ENCODE assay signal across 12 cellular contexts in the genomic region with DNA sequence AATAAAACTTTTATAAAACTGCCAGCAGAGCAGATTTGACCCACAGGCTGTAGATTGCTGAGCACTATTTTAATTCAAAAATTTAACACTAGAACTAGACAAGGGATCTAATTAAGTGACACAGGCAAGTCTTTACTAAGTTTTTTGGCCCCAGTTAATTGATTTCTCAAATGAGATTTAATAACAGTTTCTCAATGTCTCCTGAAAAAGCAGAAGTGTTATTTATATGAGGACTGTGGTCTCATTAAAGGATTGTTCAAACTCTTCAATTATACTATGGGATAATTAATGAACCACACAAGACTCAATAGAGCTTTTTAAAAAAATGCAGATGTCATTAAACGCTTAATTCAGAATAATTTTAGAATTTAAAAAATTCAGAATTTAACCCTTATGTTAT. TPM values are rescaled to one million over a fixed set of nuclear protein-coding genes. Genes with fewer than 3 reads are reported as not detected.
DNase-seq lines count a peak whose midpoint lies in the region; ATAC-seq, FAIRE-seq and TF ChIP-seq lines count a peak whose summit lies in the region.
"Had no signal": no experiment of that assay in that cellular context is flagged by ENCODE, and none has a peak within 500 bp of the region (broad histone marks: within the 10 kb centered on the region; RNA-seq: fewer than 3 reads in every experiment).

No MANE protein-coding gene starts in this region.

- H3K9me3 ChIP-seq in HCT116 (ENCODE audit: control insufficient read depth in 1 of 2, insufficient read depth in 1 of 2, low read depth in 1 of 2, low read length in 2 of 2), result no peaks in the 10 kb centered on the region
- no peaks in the 10 kb centered on the region for H3K9me3 ChIP-seq in MG63
- no peaks in the 10 kb centered on the region for H3K9me3 ChIP-seq in endothelial cell of umbilical vein (replicated peaks; ENCODE audit: control insufficient read depth, insufficient read depth, low read length)
- H3K9me3 ChIP-seq in parathyroid adenoma (ENCODE audit: control insufficient read depth, low read length), result no peaks in the 10 kb centered on the region

- no peak overlapping the region for H2AFZ ChIP-seq in HCT116 (ENCODE audit: low read depth, low read length, poor library complexity, severe bottlenecking)
- H2AFZ ChIP-seq in endothelial cell of umbilical vein (ENCODE audit: low read depth, low read length), result no peak overlapping the region
- H2AFZ ChIP-seq in parathyroid adenoma, result no peak overlapping the region

- ATAC-seq in HCT116, result no peak
- ATAC-seq: sciatic nerve had no signal

- H3K36me3 ChIP-seq in HCT116 (ENCODE audit: control insufficient read depth in 1 of 2, insufficient read depth in 2 of 2, low read length in 2 of 2) (no peaks in the 10 kb centered on the region), MG63 (no peaks in the 10 kb centered on the region), endothelial cell of umbilical vein (ENCODE audit: control insufficient read depth in 2 of 2, extremely low read depth in 1 of 2, insufficient read depth in 2 of 2, low read length in 2 of 2) (no peaks in the 10 kb centered on the region), parathyroid adenoma (ENCODE audit: control insufficient read depth, insufficient read depth, low read length) (no peaks in the 10 kb centered on the region)

- no peak overlapping the region for H3K4me3 ChIP-seq in HCT116 (replicated peaks in 1 of 2; ENCODE audit: low read depth in 1 of 2, low read length in 2 of 2)
- peak overlapping the region; percentile 86; the same call in 1 of the 2 replicates for H3K4me3 ChIP-seq in MG63
- H3K4me3 ChIP-seq in endothelial cell of umbilical vein (replicated peaks in 1 of 3; ENCODE audit: insufficient read depth in 1 of 3, low read depth in 1 of 3, low read length in 3 of 3), result no peak overlapping the region
- H3K4me3 ChIP-seq in parathyroid adenoma (ENCODE audit: low read depth, low read length), result peak overlapping the region; percentile 4

- H3K4me1 ChIP-seq in HCT116 (ENCODE audit: control insufficient read depth in 1 of 2, insufficient read depth in 2 of 2, low read length in 2 of 2), result peaks cover 30 to 48% of the 10 kb centered on the region in 2 experiments
- peaks cover 25% of the 10 kb centered on the region for H3K4me1 ChIP-seq in endothelial cell of umbilical vein (ENCODE audit: control insufficient read depth, extremely low read depth, insufficient read depth, low read length)
- H3K4me1 ChIP-seq in parathyroid adenoma, result peaks cover 3% of the 10 kb centered on the region

- TF ChIP-seq RAD21 in HCT116 (IDR thresholded peaks at IDR 0.05; ENCODE audit: low read depth), result no peak

- intact Hi-C loops in HCT116 (cut with micrococcal nuclease) (no loop called here), endothelial cell of umbilical vein (cut with micrococcal nuclease) (no loop called here)

- RAD21 ChIA-PET in HCT116 (lab: Charles Lee; ENCODE audit: low non-redundant PET in 1 of 2, low total read pairs in 2 of 2, uncharacterized antibody in 2 of 2, unreplicated experiment in 2 of 2), result no interaction called here

- no peaks in the 10 kb centered on the region for H3K27me3 ChIP-seq in HCT116 (ENCODE audit: insufficient read depth, low read length)
- no peaks in the 10 kb centered on the region for H3K27me3 ChIP-seq in MG63
- H3K27me3 ChIP-seq in endothelial cell of umbilical vein (ENCODE audit: control insufficient read depth in 2 of 2, insufficient read depth in 2 of 2, low read length in 2 of 2), result no peaks in the 10 kb centered on the region
- no peaks in the 10 kb centered on the region for H3K27me3 ChIP-seq in parathyroid adenoma (ENCODE audit: control insufficient read depth, insufficient read depth, low read length)

- H3K9ac ChIP-seq in HCT116 (ENCODE audit: low read length), result no peak overlapping the region
- no peak overlapping the region for H3K9ac ChIP-seq in endothelial cell of umbilical vein (replicated peaks; ENCODE audit: extremely low read depth, insufficient read depth, low read length)
- H3K9ac ChIP-seq in parathyroid adenoma, result no peak overlapping the region

- no peak for FAIRE-seq in endothelial cell of umbilical vein (lab: Jason Lieb, UNC)

- dilution Hi-C loops in endothelial cell of umbilical vein (cut with MboI; ENCODE audit: extremely low pct_ligation_motif_present, low sequenced_read_pairs), result no loop called here

- TF ChIP-seq CTCF in HCT116 (IDR thresholded peaks at IDR 0.05 in 2 of 3, conservative IDR thresholded peaks at IDR 0.05 in 1 of 3; ENCODE audit: borderline replicate concordance in 1 of 3, insufficient read depth in 1 of 3, low read depth in 2 of 3, low read length in 2 of 3), result no peak
- TF ChIP-seq CTCF in endothelial cell of umbilical vein (IDR thresholded peaks at IDR 0.05; ENCODE audit: extremely low read depth in 1 of 2, insufficient read depth in 1 of 2, low read depth in 1 of 2, low read length in 2 of 2), result no peak
- TF ChIP-seq CTCF in parathyroid adenoma (IDR thresholded peaks at IDR 0.05), result no peak

- H3K9me2 ChIP-seq in HCT116 (ENCODE audit: insufficient read depth), result no peaks in the 10 kb centered on the region

- H3K4me2 ChIP-seq in HCT116 (ENCODE audit: low read length) (peak overlapping the region; percentile 96; the same call in 1 of the 2 replicates), endothelial cell of umbilical vein (ENCODE audit: insufficient read depth, low read length) (peak overlapping the region; percentile 94), parathyroid adenoma (ENCODE audit: low read length) (no peak overlapping the region)

- TF ChIP-seq POLR2A in HCT116 (IDR thresholded peaks at IDR 0.05; ENCODE audit: borderline replicate concordance, extremely low read depth, insufficient read depth, insufficient read length), result no peak
- TF ChIP-seq POLR2A in endothelial cell of umbilical vein (IDR thresholded peaks at IDR 0.05; ENCODE audit: low read depth, low read length), result no peak

- peaks cover 2% of the 10 kb centered on the region for H3K9me1 ChIP-seq in endothelial cell of umbilical vein (replicated peaks; ENCODE audit: control insufficient read depth, extremely low read depth, insufficient read depth, low read length)

- POLR2A ChIA-PET in HCT116 (lab: Charles Lee) (no interaction called here), endothelial cell of umbilical vein (lab: Charles Lee) (no interaction called here)

- DNase-seq in HCT116 (ENCODE audit: low read depth, low spot score) (no peak), MG63 (no peak), endothelial cell of umbilical vein (ENCODE audit: low read depth, low spot score) (no peak), nucleus accumbens (lab: John Stamatoyannopoulos, UW) (no peak), CD1c-positive myeloid dendritic cell (ENCODE audit: extremely low spot score) (no peak), NCI-H187 (lab: John Stamatoyannopoulos, UW) (no peak)
- DNase-seq: activated B cell treated with CpG ODN at 0.5 μM for 24 hours, NCI-H1105 treated with DMSO at 0.1 percent for 48 hours, NCI-H69, SHP77 had no signal

- H3K27ac ChIP-seq in HCT116 (ENCODE audit: low read depth, low read length) (peak overlapping the region; percentile 26; the same call in 1 of the 2 replicates), endothelial cell of umbilical vein (ENCODE audit: insufficient read depth, low read depth, low read length) (no peak overlapping the region), parathyroid adenoma (peak overlapping the region; percentile 11)

- BruUV-seq in HCT116 (replicated peaks; lab: Mats Ljungman, UMichigan) (no TSS peak), endothelial cell of umbilical vein (replicated peaks; lab: Mats Ljungman, UMichigan) (no TSS peak)

- no peaks in the 10 kb centered on the region for H4K20me1 ChIP-seq in HCT116 (ENCODE audit: insufficient read depth)
- H4K20me1 ChIP-seq in endothelial cell of umbilical vein (replicated peaks; ENCODE audit: control insufficient read depth, extremely low read depth, insufficient read depth, low read length), result no peaks in the 10 kb centered on the region

- CTCF ChIA-PET in HCT116 (lab: Charles Lee) (no interaction called here), endothelial cell of umbilical vein (lab: Charles Lee) (interaction anchor here (1.3 kb wide), 1 partner anchor 9 kb away, joined by 3 read pairs; no protein-coding TSS in a partner anchor)

- H3K79me2 ChIP-seq in HCT116 (ENCODE audit: insufficient read depth, low read length) (peaks cover 28% of the 10 kb centered on the region), endothelial cell of umbilical vein (ENCODE audit: control insufficient read depth, insufficient read depth, low read length) (peaks cover 31% of the 10 kb centered on the region), parathyroid adenoma (peaks cover 28% of the 10 kb centered on the region)

TF ChIP-seq in endothelial cell of umbilical vein, 7 proteins besides CTCF, POLR2A, EP300 and RAD21 (continues in another document):
- TF ChIP-seq GATA2 (IDR thresholded peaks at IDR 0.05; ENCODE audit: insufficient read depth, insufficient read length, low read depth, low read length) (no peak), JUN (IDR thresholded peaks at IDR 0.05; ENCODE audit: borderline replicate concordance, insufficient read depth, insufficient read length, low read depth) (no peak), POLR2AphosphoS5 (IDR thresholded peaks at IDR 0.05; ENCODE audit: insufficient read depth, low read depth, low read length) (no peak)

RNA-seq across cellular contexts. Expression of gene HEATR5A, which starts 1.9 kb away (rescaled TPM):
- total RNA-seq in HCT116 (2021; ENCODE audit: unreplicated experiment), result 20.9 TPM
- 6.5 and 7.0 TPM in 2 replicates for polyA plus RNA-seq in HCT116 (2012)
- total RNA-seq in MG63 (2014; rRNA removed; shearing (Covaris generic); ENCODE audit: low replicate concordance), result 10.8 and 10.9 TPM in 2 replicates
- 37.0 and 45.3 TPM in 2 replicates for total RNA-seq in endothelial cell of umbilical vein
- 9.8 and 12.6 TPM in 2 replicates for polyA plus RNA-seq in endothelial cell of umbilical vein
- polyA plus RNA-seq in endothelial cell of umbilical vein (2011; cell fraction: cytosol; rRNA removed), result 10.6 and 13.0 TPM in 2 replicates
- polyA plus RNA-seq in endothelial cell of umbilical vein (2011; cell fraction: nucleus; rRNA removed), result 18.3 and 19.8 TPM in 2 replicates
- 21.9 and 29.4 TPM in 2 replicates for polyA plus RNA-seq in endothelial cell of umbilical vein (2012)
- 64.2 and 68.6 TPM in 2 replicates for polyA minus RNA-seq in endothelial cell of umbilical vein
- polyA minus RNA-seq in endothelial cell of umbilical vein (2011; cell fraction: cytosol; rRNA and poly(A)+ RNA removed), result 58.9 TPM
- 35.2 and 50.3 TPM in 2 replicates for polyA minus RNA-seq in endothelial cell of umbilical vein (2011; cell fraction: nucleus; rRNA and poly(A)+ RNA removed)

RNA-seq across cellular contexts. Expression of gene DTD2, which starts 38.9 kb away (rescaled TPM):
- total RNA-seq in HCT116 (2021; ENCODE audit: unreplicated experiment) (24.6 TPM), endothelial cell of umbilical vein (10.8 and 14.4 TPM in 2 replicates)
- 8.5 TPM in 2 replicates for polyA plus RNA-seq in HCT116 (2012)
- total RNA-seq in MG63 (2014; rRNA removed; shearing (Covaris generic); ENCODE audit: low replicate concordance), result 15.5 and 28.0 TPM in 2 replicates
- polyA plus RNA-seq in endothelial cell of umbilical vein, result 9.2 and 10.1 TPM in 2 replicates
- 10.4 and 10.7 TPM in 2 replicates for polyA plus RNA-seq in endothelial cell of umbilical vein (2011; cell fraction: cytosol; rRNA removed)
- 4.4 and 7.0 TPM in 2 replicates for polyA plus RNA-seq in endothelial cell of umbilical vein (2011; cell fraction: nucleus; rRNA removed)
- polyA plus RNA-seq in endothelial cell of umbilical vein (2012), result 6.1 and 10.7 TPM in 2 replicates
- 6.5 and 8.6 TPM in 2 replicates for polyA minus RNA-seq in endothelial cell of umbilical vein
- 13.0 TPM for polyA minus RNA-seq in endothelial cell of umbilical vein (2011; cell fraction: cytosol; rRNA and poly(A)+ RNA removed)
- polyA minus RNA-seq in endothelial cell of umbilical vein (2011; cell fraction: nucleus; rRNA and poly(A)+ RNA removed), result 4.0 and 4.4 TPM in 2 replicates

Comparison
In these comparisons a context has a peak if more than half of its experiments do, and no peak if none do; other contexts are left out.
1. H3K4me3 ChIP-seq: peak in MG63 (single experiment) and parathyroid adenoma (single experiment); none in HCT116 (0 of 2) and endothelial cell of umbilical vein (0 of 3).